Comparison of ENCODE assay signal across 8 cellular contexts in genomic region chrX:20067709-20068315, GRCh38. TPM values are rescaled to one million over a fixed set of nuclear protein-coding genes. Genes with fewer than 3 reads are reported as not detected.
DNase-seq lines count a peak whose midpoint lies in the region; ATAC-seq and TF ChIP-seq lines count a peak whose summit lies in the region.

No MANE protein-coding gene starts in this region.

- CTCF ChIA-PET in PC-3 (lab: Charles Lee), result interaction anchor here (0.5 to 1.3 kb wide), 7 partner anchors 22 to 702 kb away, joined by 3 to 26 read pairs (median 5); no protein-coding TSS in a partner anchor
- CTCF ChIA-PET in CD4-positive, alpha-beta memory T cell (lab: Charles Lee; ENCODE audit: partially characterized antibody), result interaction anchor here (1.0 to 3.4 kb wide), 3 partner anchors 22 to 696 kb away, joined by 3 to 24 read pairs (median 10); no protein-coding TSS in a partner anchor

- H3K4ac ChIP-seq in neuronal stem cell (ENCODE audit: low read length), result no peak overlapping the region

- H3K27me3 ChIP-seq in GM23338 (ENCODE audit: insufficient read depth) (no peaks in the 10 kb centered on the region), PC-3 (ENCODE audit: low read length) (no peaks in the 10 kb centered on the region), neuronal stem cell (ENCODE audit: control insufficient read depth in 3 of 3, insufficient read depth in 3 of 3, low read depth in 1 of 3, low read length in 3 of 3) (peaks cover 0 to 5% (median 0%) of the 10 kb centered on the region in 3 experiments)
- H3K27me3 ChIP-seq in CD4-positive, alpha-beta memory T cell (ENCODE audit: insufficient read depth, low read length), result no peaks in the 10 kb centered on the region

- no TSS peak for BruUV-seq in PC-3 (replicated peaks; lab: Mats Ljungman, UMichigan)

- peaks cover 10% of the 10 kb centered on the region; the same call in 2 of the 3 replicates for H3K4me1 Mint-ChIP-seq in GM23338
- no peaks in the 10 kb centered on the region for H3K4me1 Mint-ChIP-seq in CD4-positive, alpha-beta memory T cell

- no peak overlapping the region for H3K9ac ChIP-seq in PC-3 (ENCODE audit: low read length)
- no peak overlapping the region for H3K9ac ChIP-seq in neuronal stem cell (ENCODE audit: low read depth, low read length, poor library complexity)

- no peaks in the 10 kb centered on the region for H3K79me1 ChIP-seq in neuronal stem cell (ENCODE audit: low read depth, low read length)

- WGBS in neuronal stem cell (ENCODE audit: extremely low coverage in 2 of 2, insufficient read length in 2 of 2, insufficient replicate concordance in 1 of 2), 2 donors, result no CpG with 5 or more reads among the region's 6 CpGs

- no peak; the same call in 2 of the 3 replicates for ATAC-seq in GM23338
- peak; percentile 94 for ATAC-seq in PC-3
- peak; percentile 96 for ATAC-seq in esophagus mucosa
- no peak for ATAC-seq in GM21360 (IDR thresholded peaks at IDR 0.05; ENCODE audit: unreplicated experiment)

- H2BK5ac ChIP-seq in neuronal stem cell (ENCODE audit: low read length), result no peak overlapping the region

- H4K20me1 ChIP-seq in GM23338 (replicated peaks; ENCODE audit: insufficient read depth) (no peaks in the 10 kb centered on the region), PC-3 (ENCODE audit: low read length) (no peaks in the 10 kb centered on the region)

- H2BK120ac ChIP-seq in neuronal stem cell (ENCODE audit: low read depth, low read length), result no peak overlapping the region

- DNase-seq in GM23338 (ENCODE audit: low spot score), result peak; percentile 1
- peak; percentile 74 for DNase-seq in PC-3
- peak; percentile 9 for DNase-seq in neuronal stem cell (ENCODE audit: low spot score)
- no peak for DNase-seq in T-helper 1 cell
- DNase-seq in stimulated activated CD4-positive, alpha-beta T cell treated with anti-CD3 and anti-CD28 coated beads, Interleukin-1b, Interleukin-23, amount 100 ng/mL, for 48 hours, result no peak
- no peak for DNase-seq in CD4-positive, alpha-beta memory T cell

- H3K36me3 ChIP-seq in GM23338 (ENCODE audit: insufficient read depth) (no peaks in the 10 kb centered on the region), PC-3 (ENCODE audit: low read depth, low read length) (no peaks in the 10 kb centered on the region), neuronal stem cell (replicated peaks in 1 of 2; ENCODE audit: control insufficient read depth in 2 of 2, insufficient read depth in 2 of 2, low read length in 2 of 2) (no peaks in the 10 kb centered on the region)
- H3K36me3 ChIP-seq in CD4-positive, alpha-beta memory T cell (ENCODE audit: insufficient read depth, low read length), result no peaks in the 10 kb centered on the region

- no peak overlapping the region for H2AFZ ChIP-seq in GM23338
- peak overlapping the region; percentile 40 for H2AFZ ChIP-seq in PC-3 (ENCODE audit: low read length)
- H2AFZ ChIP-seq in neuronal stem cell (ENCODE audit: low read length), result peak overlapping the region; percentile 11

- H3K27ac ChIP-seq in GM23338 (ENCODE audit: low read depth), result no peak overlapping the region
- H3K27ac ChIP-seq in PC-3 (ENCODE audit: low read length), result no peak overlapping the region
- no peak overlapping the region for H3K27ac ChIP-seq in neuronal stem cell (replicated peaks; ENCODE audit: low read length)
- H3K27ac ChIP-seq in CD4-positive, alpha-beta memory T cell (ENCODE audit: low read depth, low read length), result no peak overlapping the region

- no peak overlapping the region for H2BK15ac ChIP-seq in neuronal stem cell (ENCODE audit: low read length)

- no peak overlapping the region for H3K18ac ChIP-seq in neuronal stem cell (ENCODE audit: low read length)

- POLR2A ChIA-PET in PC-3 (lab: Charles Lee; ENCODE audit: unreplicated experiment), result interaction anchor here (0.5 to 0.7 kb wide), 2 partner anchors 157 to 163 kb away, joined by 4 to 8 read pairs; no protein-coding TSS in a partner anchor
- POLR2A ChIA-PET in CD4-positive, alpha-beta memory T cell (lab: Charles Lee; ENCODE audit: partially characterized antibody), result no interaction called here

- no peaks in the 10 kb centered on the region; the same call in 2 of the 3 replicates for H3K36me3 Mint-ChIP-seq in GM23338 (ENCODE audit: low read depth)
- H3K36me3 Mint-ChIP-seq in CD4-positive, alpha-beta memory T cell, result no peaks in the 10 kb centered on the region

- no peaks in the 10 kb centered on the region for H3F3A ChIP-seq in GM23338 (replicated peaks; ENCODE audit: low read depth)
- H3F3A ChIP-seq in PC-3 (ENCODE audit: low read length, unreplicated experiment), result no peaks in the 10 kb centered on the region

- H3K4me3 ChIP-seq in GM23338 (no peak overlapping the region), PC-3 (ENCODE audit: low read length) (peak overlapping the region; percentile 33; the same call in 1 of the 2 replicates), neuronal stem cell (ENCODE audit: low read length in 2 of 2) (no peak overlapping the region)
- no peak overlapping the region for H3K4me3 ChIP-seq in CD4-positive, alpha-beta memory T cell (ENCODE audit: low read length in 2 of 2)

- H3K4me2 ChIP-seq in GM23338 (no peak overlapping the region), PC-3 (ENCODE audit: low read length) (peak overlapping the region; percentile 68), neuronal stem cell (ENCODE audit: insufficient read depth, low read length, poor library complexity, severe bottlenecking) (no peak overlapping the region)

- peak overlapping the region; percentile 47; the same call in 1 of the 2 replicates for H3K27ac Mint-ChIP-seq in GM23338
- no peak overlapping the region for H3K27ac Mint-ChIP-seq in CD4-positive, alpha-beta memory T cell

- no peak overlapping the region for H3K14ac ChIP-seq in neuronal stem cell (ENCODE audit: low read length)

- H3K27me3 Mint-ChIP-seq in GM23338 (ENCODE audit: insufficient read depth, low read depth, poor library complexity), result peaks cover 12% of the 10 kb centered on the region
- H3K27me3 Mint-ChIP-seq in CD4-positive, alpha-beta memory T cell, result no peaks in the 10 kb centered on the region

- no peak for TF ChIP-seq CTCF in GM23338 (conservative IDR thresholded peaks at IDR 0.05; ENCODE audit: low read depth in 2 of 2)
- TF ChIP-seq CTCF in PC-3 (conservative IDR thresholded peaks at IDR 0.05; ENCODE audit: low read depth, low read length), result no peak

- H2BK12ac ChIP-seq in neuronal stem cell (ENCODE audit: low read length), result no peak overlapping the region

- H4K8ac ChIP-seq in neuronal stem cell (ENCODE audit: low read depth, low read length), result no peak overlapping the region

- no peaks in the 10 kb centered on the region for H3K79me2 ChIP-seq in GM23338 (replicated peaks; ENCODE audit: insufficient read depth)
- no peaks in the 10 kb centered on the region for H3K79me2 ChIP-seq in PC-3 (ENCODE audit: low read length)

- H3K4me1 ChIP-seq in GM23338 (ENCODE audit: insufficient read depth), result no peaks in the 10 kb centered on the region; the same call in 1 of the 2 replicates
- peaks cover 10% of the 10 kb centered on the region for H3K4me1 ChIP-seq in PC-3 (ENCODE audit: insufficient read depth, low read length)
- H3K4me1 ChIP-seq in neuronal stem cell (ENCODE audit: control insufficient read depth in 2 of 2, insufficient read depth in 1 of 2, low read depth in 1 of 2, low read length in 2 of 2), result no peaks in the 10 kb centered on the region
- H3K4me1 ChIP-seq in CD4-positive, alpha-beta memory T cell (ENCODE audit: insufficient read depth, low read length), result no peaks in the 10 kb centered on the region

- intact Hi-C loops in PC-3 (cut with micrococcal nuclease), result loop anchor here (1.0 kb wide), 2 partner anchors 77 to 164 kb away; partner anchors contain the start of gene BCLAF3
- intact Hi-C loops in CD4-positive, alpha-beta memory T cell (cut with micrococcal nuclease), result loop anchor here (1.0 kb wide), 2 partner anchors 163 to 696 kb away; no protein-coding TSS in a partner anchor

- no peaks in the 10 kb centered on the region; the same call in 2 of the 3 replicates for H3K9me3 Mint-ChIP-seq in GM23338
- H3K9me3 Mint-ChIP-seq in CD4-positive, alpha-beta memory T cell, result no peaks in the 10 kb centered on the region

- no peak overlapping the region for H4K91ac ChIP-seq in neuronal stem cell (ENCODE audit: low read depth, low read length, poor library complexity)

- no peaks in the 10 kb centered on the region for H3K9me3 ChIP-seq in PC-3 (ENCODE audit: low read length)
- H3K9me3 ChIP-seq in neuronal stem cell (replicated peaks in 1 of 2; ENCODE audit: control insufficient read depth in 2 of 2, insufficient read depth in 1 of 2, low read depth in 1 of 2, low read length in 2 of 2), result no peaks in the 10 kb centered on the region
- no peaks in the 10 kb centered on the region for H3K9me3 ChIP-seq in CD4-positive, alpha-beta memory T cell (ENCODE audit: control insufficient read depth in 1 of 2, low read length in 2 of 2)

- no peaks in the 10 kb centered on the region for H3K9me2 ChIP-seq in GM23338 (ENCODE audit: insufficient read depth)
- no peaks in the 10 kb centered on the region for H3K9me2 ChIP-seq in PC-3 (replicated peaks; ENCODE audit: low read length)

- no peak overlapping the region for H3K4me3 Mint-ChIP-seq in GM23338
- H3K4me3 Mint-ChIP-seq in CD4-positive, alpha-beta memory T cell, result no peak overlapping the region

- no peak overlapping the region for H3K23ac ChIP-seq in neuronal stem cell (ENCODE audit: low read depth, low read length, poor library complexity)

- no peak overlapping the region for H2AK5ac ChIP-seq in neuronal stem cell (ENCODE audit: low read depth, low read length)

TF ChIP-seq in GM23338, 12 proteins besides CTCF, POLR2A, EP300 and RAD21 (continues in another document):
- TF ChIP-seq EZH2phosphoT487 (IDR thresholded peaks at IDR 0.05; ENCODE audit: unreplicated experiment) (no peak), ETS1 (IDR thresholded peaks at IDR 0.05) (no peak), JUNB (IDR thresholded peaks at IDR 0.05; ENCODE audit: unreplicated experiment) (no peak)

RNA-seq across cellular contexts. Expression of gene MAP7D2, which starts 48.9 kb away (rescaled TPM):
- 0.90 and 0.97 TPM in 2 replicates for total RNA-seq in GM23338 (2014; rRNA removed; shearing (Covaris generic))
- polyA plus RNA-seq in GM23338 (2016; fragmentation: Nextera tagmentation; extraction: Ambion mirVana), result 1.5 and 1.6 TPM in 2 replicates
- 0.91 and 1.0 TPM in 2 replicates for total RNA-seq in PC-3 (2014; rRNA removed)
- total RNA-seq in esophagus mucosa, result 0.56 TPM
- polyA plus RNA-seq in neuronal stem cell (2013, experiment 1 of 2), result 1.8 TPM
- polyA plus RNA-seq in neuronal stem cell (2013, experiment 2 of 2), result 2.1 TPM
- total RNA-seq in CD4-positive, alpha-beta memory T cell, result under 1 TPM in 1 of 2 experiments, not detected in 1; 0.17 TPM
- under 1 TPM in 1 of 2 donors, not detected in 1; 0.14 TPM for polyA plus RNA-seq in CD4-positive, alpha-beta memory T cell

Comparison
In these comparisons a context has a peak if more than half of its experiments do, and no peak if none do; other contexts are left out.
1. ATAC-seq: peak in PC-3 (single experiment) and esophagus mucosa (single experiment); none in GM23338 (single experiment) and GM21360 (single experiment).
2. DNase-seq: peak in GM23338 (single experiment), PC-3 (single experiment) and neuronal stem cell (single experiment); none in T-helper 1 cell (0 of 5), stimulated activated CD4-positive, alpha-beta T cell treated with anti-CD3 and anti-CD28 coated beads, Interleukin-1b, Interleukin-23, amount 100 ng/mL, for 48 hours (single experiment) and CD4-positive, alpha-beta memory T cell (0 of 5).